In the genomic region with DNA sequence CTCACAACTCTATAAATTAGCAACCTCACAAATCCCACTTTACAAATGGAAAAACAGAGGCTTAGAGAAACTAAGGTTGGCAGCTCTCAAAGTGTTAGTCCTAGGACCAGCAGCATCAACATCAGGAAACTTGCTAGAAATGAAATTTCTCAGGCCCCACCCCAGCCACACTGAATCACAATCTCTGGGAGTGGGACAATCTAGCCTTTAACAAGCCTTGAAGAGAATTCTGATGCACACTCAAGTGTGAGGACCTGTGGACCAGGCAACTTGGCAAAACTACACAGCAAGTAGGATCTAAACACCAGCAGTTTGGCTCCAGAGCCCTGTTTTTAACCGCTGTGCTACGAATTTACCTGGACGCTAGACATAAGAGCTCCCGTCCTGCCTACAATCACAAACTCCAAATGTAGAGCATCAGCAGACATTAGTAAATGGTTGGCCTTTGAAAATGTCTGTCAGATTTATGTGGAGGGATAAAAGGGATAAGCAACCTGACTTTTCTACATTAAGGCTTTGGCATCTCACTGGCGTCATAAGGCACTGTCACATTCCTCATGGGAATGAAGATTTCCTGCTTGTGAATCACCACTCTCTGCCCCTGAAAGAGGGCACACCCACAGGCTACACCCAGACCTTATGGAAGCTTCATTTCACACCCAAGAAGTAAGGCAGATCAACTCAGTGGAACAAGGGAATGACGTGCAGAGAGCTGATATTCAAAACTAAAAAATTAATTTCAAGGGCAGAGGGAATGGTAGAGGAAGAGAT, we compare ENCODE assay signal across 9 cellular contexts. TPM values are rescaled to one million over a fixed set of nuclear protein-coding genes. Genes with fewer than 3 reads are reported as not detected.
DNase-seq lines count a peak whose midpoint lies in the region; TF ChIP-seq lines count a peak whose summit lies in the region.
"Had no signal": no experiment of that assay in that cellular context is flagged by ENCODE, and none has a peak within 500 bp of the region (broad histone marks: within the 10 kb centered on the region; RNA-seq: fewer than 3 reads in every experiment).

No MANE protein-coding gene starts in this region.

- H4K20me1 ChIP-seq in hepatocyte (ENCODE audit: insufficient read depth, poor library complexity, severe bottlenecking): no peaks in the 10 kb centered on the region

- peaks cover 33% of the 10 kb centered on the region for H3K4me1 ChIP-seq in hepatocyte (ENCODE audit: insufficient read depth)
- peaks cover 0 to 87% (median 56%) of the 10 kb centered on the region in 4 donors for H3K4me1 ChIP-seq in tibial artery
- no peaks in the 10 kb centered on the region for H3K4me1 ChIP-seq in HAP-1
- peaks cover 11% of the 10 kb centered on the region for H3K4me1 ChIP-seq in ovary (ENCODE audit: insufficient read depth)

- intact Hi-C loops in tibial artery (cut with DNase I; ENCODE audit: low total_unique reads): no loop called here
- intact Hi-C loops in ovary (cut with DNase I): no loop called here

- WGBS in hepatocyte (ENCODE audit: low lambda C conversion rate, missing lambda C conversion rate): 64% methylated on average over 6 of the region's 6 CpGs
- 82 to 89% (median 84%) methylated on average over 6 of the region's 6 CpGs for WGBS in ovary, 3 donors

- no peak for TF ChIP-seq POLR2A in ovary (IDR thresholded peaks at IDR 0.05)

- TF ChIP-seq EP300 in ovary (IDR thresholded peaks at IDR 0.05): no peak

- H3K27ac ChIP-seq in hepatocyte (peak overlapping the region; percentile 85), tibial artery (peak overlapping the region; percentile 83), ovary (no peak overlapping the region)
- H3K27ac ChIP-seq: neutrophil had no signal

- H3K9me3 ChIP-seq in hepatocyte (ENCODE audit: low read depth): no peaks in the 10 kb centered on the region
- no peaks in the 10 kb centered on the region for H3K9me3 ChIP-seq in tibial artery
- H3K9me3 ChIP-seq in HAP-1: no peaks in the 10 kb centered on the region
- H3K9me3 ChIP-seq in ovary: no peaks in the 10 kb centered on the region
- H3K9me3 ChIP-seq: neutrophil had no signal

- no peaks in the 10 kb centered on the region for H3K9me2 ChIP-seq in hepatocyte (replicated peaks; ENCODE audit: insufficient read depth)

- no peak overlapping the region for H2AFZ ChIP-seq in hepatocyte

- H3K4me2 ChIP-seq in hepatocyte: peak overlapping the region; percentile 14

- TF ChIP-seq CTCF in astrocyte of the spinal cord (IDR thresholded peaks at IDR 0.05; ENCODE audit: low read depth, low read length) (no peak), hepatocyte (IDR thresholded peaks at IDR 0.05; ENCODE audit: poor library complexity) (no peak), tibial artery (IDR thresholded peaks at IDR 0.05) (no peak), ovary (IDR thresholded peaks at IDR 0.05) (no peak)

- H3K4me3 ChIP-seq in astrocyte of the spinal cord (ENCODE audit: low read depth, low read length): no peak overlapping the region
- no peak overlapping the region for H3K4me3 ChIP-seq in hepatocyte
- no peak overlapping the region for H3K4me3 ChIP-seq in tibial artery
- no peak overlapping the region for H3K4me3 ChIP-seq in HAP-1
- no peak overlapping the region for H3K4me3 ChIP-seq in ovary

- in situ Hi-C loops in astrocyte of the spinal cord (cut with HindIII; ENCODE audit: low sequenced_read_pairs) (no loop called here), HAP-1 (cut with MboI; ENCODE audit: low sequenced_read_pairs) (no loop called here)

- no peaks in the 10 kb centered on the region for H3K79me2 ChIP-seq in hepatocyte

- H3K27me3 ChIP-seq in hepatocyte (no peaks in the 10 kb centered on the region), tibial artery (no peaks in the 10 kb centered on the region), HAP-1 (ENCODE audit: low read depth) (0 out of 2 replicates have a peak, but pooled peaks cover 4% of the 10 kb centered on the region), ovary (no peaks in the 10 kb centered on the region)
- H3K27me3 ChIP-seq: neutrophil had no signal

- DNase-seq in HT-29 (ENCODE audit: low spot score) (peak; percentile 66), astrocyte of the spinal cord (ENCODE audit: low read depth, low spot score) (peak; percentile 66), hepatocyte (ENCODE audit: low spot score) (peak; percentile 36), tibial artery (no peak), HAP-1 (ENCODE audit: low spot score in 2 of 2) (no peak), ovary (no peak), activated T-cell treated with anti-CD3 and anti-CD28 coated beads for 4 hours (no peak)
- DNase-seq: MV-4-11 had no signal

- no peaks in the 10 kb centered on the region for H3K36me3 ChIP-seq in hepatocyte (replicated peaks; ENCODE audit: insufficient read depth, low read depth)
- no peaks in the 10 kb centered on the region for H3K36me3 ChIP-seq in tibial artery
- H3K36me3 ChIP-seq in HAP-1 (replicated peaks): no peaks in the 10 kb centered on the region
- no peaks in the 10 kb centered on the region for H3K36me3 ChIP-seq in ovary
- H3K36me3 ChIP-seq: neutrophil had no signal

RNA-seq across cellular contexts. Expression of a gene that starts 34.5 kb away (rescaled TPM):
- not detected in 2 replicates for total RNA-seq in HT-29 (2014; rRNA removed; shearing (Covaris generic))
- total RNA-seq in hepatocyte (45.0 and 65.7 TPM in 2 replicates), ovary (10 to 100 TPM in 5 of 7 donors, 1 to 10 TPM in 2; 2.9 to 37.3 (median 16.7) TPM)
- polyA plus RNA-seq in hepatocyte (9.6 and 20.2 TPM in 2 replicates), ovary (10 to 100 TPM in 1 of 2 donors, 1 to 10 TPM in 1; 5.7 to 42.3 TPM)

Comparison
In these comparisons a context has a peak if more than half of its experiments do, and no peak if none do; other contexts are left out.
1. DNase-seq: peak in HT-29 (single experiment), astrocyte of the spinal cord (single experiment) and hepatocyte (single experiment); none in tibial artery (0 of 2), HAP-1 (0 of 2), ovary (0 of 5) and activated T-cell treated with anti-CD3 and anti-CD28 coated beads for 4 hours (single experiment).
2. H3K27ac ChIP-seq: peak in hepatocyte (single experiment) and tibial artery (2 of 2); none in ovary (0 of 2).